15 cellular contexts compared by ENCODE assay signal in genomic region chr3:23044463-23044862, GRCh38.
DNase-seq lines count a peak whose midpoint lies in the region; ATAC-seq and TF ChIP-seq lines count a peak whose summit lies in the region.
"Had no signal": no experiment of that assay in that cellular context is flagged by ENCODE, and none has a peak within 500 bp of the region (broad histone marks: within the 10 kb centered on the region; RNA-seq: fewer than 3 reads in every experiment).

No MANE protein-coding gene starts in this region.

- H3K4me3 ChIP-seq in coronary artery, result no peak overlapping the region
- H3K4me3 ChIP-seq in gastroesophageal sphincter, result no peak overlapping the region
- H3K4me3 ChIP-seq in tibial artery, result no peak overlapping the region

- peak overlapping the region; percentile 4 for H3K27ac Mint-ChIP-seq in osteocyte (ENCODE audit: unreplicated experiment)
- H3K27ac Mint-ChIP-seq: CD4-positive, alpha-beta memory T cell had no signal

- no peak for TF ChIP-seq EP300 in gastroesophageal sphincter (IDR thresholded peaks at IDR 0.05)

- H3K4me1 ChIP-seq in gastroesophageal sphincter (peaks cover 0 to 11% (median 3%) of the 10 kb centered on the region in 3 donors), tibial artery (peaks cover 0 to 37% (median 10%) of the 10 kb centered on the region in 4 donors)
- H3K4me1 ChIP-seq: Caco-2 had no signal

- no peaks in the 10 kb centered on the region for H3K36me3 ChIP-seq in gastroesophageal sphincter
- no peaks in the 10 kb centered on the region for H3K36me3 ChIP-seq in tibial artery

- TF ChIP-seq CTCF in coronary artery (IDR thresholded peaks at IDR 0.05) (no peak), gastroesophageal sphincter (IDR thresholded peaks at IDR 0.05) (no peak), osteocyte (IDR thresholded peaks at IDR 0.05) (no peak), tibial artery (IDR thresholded peaks at IDR 0.05) (no peak)

- peaks cover 17% of the 10 kb centered on the region for H3K36me3 Mint-ChIP-seq in osteocyte (ENCODE audit: unreplicated experiment)
- H3K36me3 Mint-ChIP-seq: CD4-positive, alpha-beta memory T cell had no signal

- WGBS in gastroesophageal sphincter (ENCODE audit: low coverage in 1 of 2), 2 donors, result 100% methylated on average over 1 of the region's 1 CpG

- no peak for TF ChIP-seq POLR2A in gastroesophageal sphincter (IDR thresholded peaks at IDR 0.05)

- peaks cover 20% of the 10 kb centered on the region for H3K4me1 Mint-ChIP-seq in osteocyte (ENCODE audit: unreplicated experiment)
- H3K4me1 Mint-ChIP-seq: CD4-positive, alpha-beta memory T cell had no signal

- peaks cover 42% of the 10 kb centered on the region for H3K9me3 Mint-ChIP-seq in osteocyte (ENCODE audit: unreplicated experiment)

- peak overlapping the region; percentile 42 to 91 for H3K27ac ChIP-seq in coronary artery
- H3K27ac ChIP-seq in gastroesophageal sphincter, result peak overlapping the region; percentile 44 to 71 (median 56)
- peak overlapping the region; percentile 58 to 67 for H3K27ac ChIP-seq in tibial artery

- H3K27me3 ChIP-seq in gastroesophageal sphincter (no peaks in the 10 kb centered on the region), tibial artery (no peaks in the 10 kb centered on the region)

- intact Hi-C loops in tibial artery (cut with DNase I; ENCODE audit: low total_unique reads), result no loop called here
- intact Hi-C loops in Right ventricle myocardium inferior (cut with DNase I), result no loop called here

- peaks cover 3% of the 10 kb centered on the region for H3K27me3 Mint-ChIP-seq in osteocyte (ENCODE audit: unreplicated experiment)
- H3K27me3 Mint-ChIP-seq: CD4-positive, alpha-beta memory T cell had no signal

- no peak overlapping the region for H3K4me3 Mint-ChIP-seq in osteocyte (ENCODE audit: unreplicated experiment)
- H3K4me3 Mint-ChIP-seq: CD4-positive, alpha-beta memory T cell had no signal

- DNase-seq in coronary artery (ENCODE audit: low spot score) (no peak), osteocyte (ENCODE audit: extremely low spot score, unreplicated experiment) (no peak), tibial artery (no peak), HT-29 (ENCODE audit: low spot score) (no peak), NCI-H446 treated with DMSO at 0.1 percent for 48 hours (lab: John Stamatoyannopoulos, UW) (no peak), Right ventricle myocardium inferior (ENCODE audit: missing footprints) (no peak), NCI-H1694 treated with DMSO at 0.1 percent for 48 hours (lab: John Stamatoyannopoulos, UW) (no peak)
- DNase-seq: C1 segment of cervical spinal cord; Caco-2; CD4-positive, alpha-beta memory T cell; DMS153; DND-41; GOT3; HCEC 1CT had no signal

- peak; percentile 35 for ATAC-seq in gastroesophageal sphincter
- ATAC-seq in Right ventricle myocardium inferior, result no peak

- H3K9me3 ChIP-seq in gastroesophageal sphincter, result peaks cover 0 to 27% (median 0%) of the 10 kb centered on the region in 3 donors
- H3K9me3 ChIP-seq in tibial artery, result peaks cover 0 to 17% (median 7%) of the 10 kb centered on the region in 3 donors
- H3K9me3 ChIP-seq: Caco-2 had no signal
